10 cellular contexts compared by ENCODE assay signal in the genomic region with DNA sequence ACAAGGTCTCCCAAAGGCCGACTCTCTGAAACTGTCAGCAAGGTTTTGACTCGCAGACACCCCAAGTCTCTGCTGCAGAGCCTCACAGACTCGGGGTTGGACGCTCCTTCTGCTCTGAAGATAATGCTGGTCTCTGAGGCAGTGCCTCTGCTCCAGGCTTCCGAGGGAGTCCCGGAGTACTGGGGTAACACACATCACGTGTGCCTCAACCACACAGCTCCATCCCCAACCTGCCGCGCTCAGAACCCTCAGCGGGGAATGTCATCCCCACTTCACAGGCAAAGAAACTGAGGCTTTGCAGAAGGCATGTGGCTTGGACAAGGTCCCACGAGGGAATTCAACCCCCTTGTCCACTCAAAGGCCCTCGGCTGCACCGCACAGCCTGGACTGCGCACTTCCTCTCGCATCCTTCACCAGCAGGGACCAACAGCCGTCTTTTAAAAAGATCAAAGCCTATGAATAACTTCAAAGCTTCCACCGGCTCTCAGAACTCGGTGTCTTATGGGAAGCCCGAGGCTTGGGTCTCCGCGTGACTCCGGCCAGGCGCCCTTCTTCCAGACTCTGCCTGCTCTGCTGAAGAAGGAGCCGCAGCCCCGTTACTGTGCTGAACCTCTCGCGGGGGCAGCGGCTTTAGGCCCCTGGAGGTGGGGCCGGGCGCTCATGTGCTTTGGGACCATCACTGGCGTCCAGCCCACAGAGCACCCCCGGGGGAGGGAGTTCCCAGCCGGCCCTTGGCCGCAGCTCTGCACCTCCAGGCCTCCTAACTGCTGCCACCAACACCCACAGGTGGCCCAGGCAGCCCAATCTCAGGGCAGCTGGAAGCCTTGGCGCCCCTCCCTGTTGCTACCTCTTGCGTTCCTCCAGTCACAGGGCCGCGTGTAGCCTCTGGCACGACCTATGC. TPM values are rescaled to one million over a fixed set of nuclear protein-coding genes. Genes with fewer than 3 reads are reported as not detected.
DNase-seq lines count a peak whose midpoint lies in the region; ATAC-seq and TF ChIP-seq lines count a peak whose summit lies in the region.
"Had no signal": no experiment of that assay in that cellular context is flagged by ENCODE, and none has a peak within 500 bp of the region (broad histone marks: within the 10 kb centered on the region; RNA-seq: fewer than 3 reads in every experiment).

No MANE protein-coding gene starts in this region.

- H3K9me3 Mint-ChIP-seq in activated T-helper 2 cell treated with anti-CD3 and anti-CD28 coated beads, Interferon-gamma antibody, Interleukin-2, Interleukin-4, amounts not matched to agents 10 μg/mL and 5 μg/mL and 100 μg/mL, durations not matched to agents 14 hours and 24 hours and 36 hours: no peaks in the 10 kb centered on the region

- peak; percentile 25 for DNase-seq in GM20000 (ENCODE audit: low spot score)
- no peak for DNase-seq in activated T-helper 2 cell treated with anti-CD3 and anti-CD28 coated beads, Interferon-gamma antibody, Interleukin-2, Interleukin-4, amounts not matched to agents 10 μg/mL and 5 μg/mL and 100 μg/mL, durations not matched to agents 14 hours and 24 hours and 36 hours (ENCODE audit: low spot score)
- DNase-seq in foreskin melanocyte: peak; percentile 64
- no peak for DNase-seq in gastrocnemius medialis
- no peak for DNase-seq in DMS114 treated with DMSO at 0.1 percent for 48 hours (lab: John Stamatoyannopoulos, UW; ENCODE audit: unreplicated experiment)
- no peak for DNase-seq in NCI-H82 treated with DMSO at 0.1 percent for 48 hours (lab: John Stamatoyannopoulos, UW; ENCODE audit: unreplicated experiment)
- DNase-seq: NCI-H2107 had no signal

- H3K4me3 Mint-ChIP-seq in activated T-helper 2 cell treated with anti-CD3 and anti-CD28 coated beads, Interferon-gamma antibody, Interleukin-2, Interleukin-4, amounts not matched to agents 10 μg/mL and 5 μg/mL and 100 μg/mL, durations not matched to agents 14 hours and 24 hours and 36 hours (ENCODE audit: low read depth): peak overlapping the region; percentile 94

- H3K4me1 ChIP-seq in gastrocnemius medialis: peaks cover 19 to 26% of the 10 kb centered on the region in 2 donors

- peaks cover 50% of the 10 kb centered on the region for H3K36me3 Mint-ChIP-seq in activated T-helper 2 cell treated with anti-CD3 and anti-CD28 coated beads, Interferon-gamma antibody, Interleukin-2, Interleukin-4, amounts not matched to agents 10 μg/mL and 5 μg/mL and 100 μg/mL, durations not matched to agents 14 hours and 24 hours and 36 hours (ENCODE audit: low read depth)

- H3K27me3 ChIP-seq in gastrocnemius medialis: no peaks in the 10 kb centered on the region

- peaks cover 0 to 13% of the 10 kb centered on the region in 2 donors for H3K36me3 ChIP-seq in gastrocnemius medialis

- no peak for ATAC-seq in gastrocnemius medialis
- ATAC-seq in esophagus mucosa: no peak
- ATAC-seq in GM21360 (IDR thresholded peaks at IDR 0.05; ENCODE audit: unreplicated experiment): no peak

- H3K9me3 ChIP-seq in gastrocnemius medialis: no peaks in the 10 kb centered on the region

- peak overlapping the region; percentile 80 for H3K27ac Mint-ChIP-seq in activated T-helper 2 cell treated with anti-CD3 and anti-CD28 coated beads, Interferon-gamma antibody, Interleukin-2, Interleukin-4, amounts not matched to agents 10 μg/mL and 5 μg/mL and 100 μg/mL, durations not matched to agents 14 hours and 24 hours and 36 hours

- H3K4me3 ChIP-seq in gastrocnemius medialis: peak overlapping the region; percentile 58 to 74 (median 65)

- peak overlapping the region; percentile 86 to 94 (median 89) for H3K27ac ChIP-seq in gastrocnemius medialis
- H3K27ac ChIP-seq: epithelial cell of prostate had no signal

- TF ChIP-seq CTCF in GM20000 (IDR thresholded peaks at IDR 0.05; ENCODE audit: extremely low read depth, missing control alignments) (no peak), gastrocnemius medialis (IDR thresholded peaks at IDR 0.05 in 4 of 5, conservative IDR thresholded peaks at IDR 0.05 in 1 of 5) (no peak)

- intact Hi-C loops in activated T-helper 2 cell treated with anti-CD3 and anti-CD28 coated beads, Interferon-gamma antibody, Interleukin-2, Interleukin-4, amounts not matched to agents 10 μg/mL and 5 μg/mL and 100 μg/mL, durations not matched to agents 14 hours and 24 hours and 36 hours (cut with micrococcal nuclease): loop anchor here (1.0 to 10.0 kb wide), 2 partner anchors 8 to 169 kb away; a partner anchor contains a TSS
- intact Hi-C loops in gastrocnemius medialis (cut with DNase I; ENCODE audit: low total_unique reads): no loop called here

- peaks cover 31% of the 10 kb centered on the region for H3K4me1 Mint-ChIP-seq in activated T-helper 2 cell treated with anti-CD3 and anti-CD28 coated beads, Interferon-gamma antibody, Interleukin-2, Interleukin-4, amounts not matched to agents 10 μg/mL and 5 μg/mL and 100 μg/mL, durations not matched to agents 14 hours and 24 hours and 36 hours (ENCODE audit: low read depth)

- TF ChIP-seq POLR2A in gastrocnemius medialis (IDR thresholded peaks at IDR 0.05): no peak

- H3K27me3 Mint-ChIP-seq in activated T-helper 2 cell treated with anti-CD3 and anti-CD28 coated beads, Interferon-gamma antibody, Interleukin-2, Interleukin-4, amounts not matched to agents 10 μg/mL and 5 μg/mL and 100 μg/mL, durations not matched to agents 14 hours and 24 hours and 36 hours (ENCODE audit: low read depth): no peaks in the 10 kb centered on the region

- in situ Hi-C loops in gastrocnemius medialis (cut with MboI; ENCODE audit: low sequenced_read_pairs in 4 of 4): no loop called here

RNA-seq across cellular contexts. Expression of a gene that starts 2.2 kb away (rescaled TPM):
- 17.2 and 17.8 TPM in 2 replicates for total RNA-seq in activated T-helper 2 cell treated with anti-CD3 and anti-CD28 coated beads, Interferon-gamma antibody, Interleukin-2, Interleukin-4, amounts not matched to agents 10 μg/mL and 5 μg/mL and 100 μg/mL, durations not matched to agents 14 hours and 24 hours and 36 hours
- total RNA-seq in gastrocnemius medialis (10 to 100 TPM; 14.7 to 27.7 (median 22.1) TPM), esophagus mucosa (2.8 TPM)

RNA-seq across cellular contexts. Expression of a gene that starts 42.5 kb away (rescaled TPM):
- 72.6 and 74.8 TPM in 2 replicates for total RNA-seq in activated T-helper 2 cell treated with anti-CD3 and anti-CD28 coated beads, Interferon-gamma antibody, Interleukin-2, Interleukin-4, amounts not matched to agents 10 μg/mL and 5 μg/mL and 100 μg/mL, durations not matched to agents 14 hours and 24 hours and 36 hours
- 10 to 100 TPM in 2 of 4 donors, 1 to 10 TPM in 2; 2.9 to 11.2 (median 9.8) TPM for total RNA-seq in gastrocnemius medialis
- 21.3 TPM for total RNA-seq in esophagus mucosa

RNA-seq across cellular contexts. Expression of a gene that starts 46.9 kb away (rescaled TPM):
- total RNA-seq in activated T-helper 2 cell treated with anti-CD3 and anti-CD28 coated beads, Interferon-gamma antibody, Interleukin-2, Interleukin-4, amounts not matched to agents 10 μg/mL and 5 μg/mL and 100 μg/mL, durations not matched to agents 14 hours and 24 hours and 36 hours: not detected in 2 replicates
- total RNA-seq in gastrocnemius medialis (under 1 TPM in 1 of 4 donors, not detected in 3; 0.41 TPM), esophagus mucosa (not detected)

Comparison
In these comparisons a context has a peak if more than half of its experiments do, and no peak if none do; other contexts are left out.
1. DNase-seq: peak in GM20000 (single experiment) and foreskin melanocyte (single experiment); none in activated T-helper 2 cell treated with anti-CD3 and anti-CD28 coated beads, Interferon-gamma antibody, Interleukin-2, Interleukin-4, amounts not matched to agents 10 μg/mL and 5 μg/mL and 100 μg/mL, durations not matched to agents 14 hours and 24 hours and 36 hours (single experiment), gastrocnemius medialis (0 of 2), DMS114 treated with DMSO at 0.1 percent for 48 hours (single experiment) and NCI-H82 treated with DMSO at 0.1 percent for 48 hours (single experiment).